ENCODE assay signal across 2 cellular contexts in genomic region chr2:126998486-126998885, GRCh38.
TF ChIP-seq lines count a peak whose summit lies in the region.

No MANE protein-coding gene starts in this region.

TF ChIP-seq in HepG2, 621 proteins besides CTCF, POLR2A, EP300 and RAD21:
- TF ChIP-seq SNAPC5 (CRISPR knock-in tag; IDR thresholded peaks at IDR 0.05; ENCODE audit: borderline replicate concordance) (no peak), NFIC (IDR thresholded peaks at IDR 0.05; ENCODE audit: low read length) (no peak), MAFF (IDR thresholded peaks at IDR 0.05; ENCODE audit: low read depth, low read length) (peak; percentile 71), PBX2 (CRISPR knock-in tag; IDR thresholded peaks at IDR 0.05) (no peak), MAFK (conservative IDR thresholded peaks at IDR 0.05 in 1 of 2, IDR thresholded peaks at IDR 0.05 in 1 of 2; ENCODE audit: low read length in 2 of 2) (peak; percentile 59 to 86)

TF ChIP-seq in IMR-90, 13 proteins besides CTCF, POLR2A, EP300 and RAD21:
- TF ChIP-seq MAFK (IDR thresholded peaks at IDR 0.05; ENCODE audit: low read depth, low read length) = peak; percentile 52
- TF ChIP-seq RCOR1 (IDR thresholded peaks at IDR 0.05; ENCODE audit: insufficient replicate concordance, low read length) = no peak
